Comparison of ENCODE assay signal across 9 cellular contexts in the genomic region with DNA sequence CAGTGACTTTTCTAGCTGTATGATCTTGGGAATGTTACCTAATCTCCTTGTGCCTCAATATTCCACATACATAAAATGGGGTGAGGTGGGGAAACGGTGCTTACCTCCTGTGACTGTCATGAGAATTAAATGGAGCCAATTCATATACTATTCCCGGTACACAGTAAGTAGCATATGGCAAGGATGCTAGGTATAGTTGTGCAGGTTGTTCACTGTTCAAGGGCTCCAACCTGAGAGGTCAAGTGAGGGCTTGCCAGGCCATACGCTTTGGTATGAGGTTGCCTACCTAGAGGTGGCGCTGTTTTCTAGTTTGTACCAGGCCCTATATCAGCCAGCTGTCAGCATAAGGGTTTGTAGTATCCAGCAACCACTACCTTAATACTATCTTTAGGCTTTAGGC. TPM values are rescaled to one million over a fixed set of nuclear protein-coding genes. Genes with fewer than 3 reads are reported as not detected.
DNase-seq lines count a peak whose midpoint lies in the region; ATAC-seq, FAIRE-seq and TF ChIP-seq lines count a peak whose summit lies in the region.
"Had no signal": no experiment of that assay in that cellular context is flagged by ENCODE, and none has a peak within 500 bp of the region (broad histone marks: within the 10 kb centered on the region; RNA-seq: fewer than 3 reads in every experiment).

No MANE protein-coding gene starts in this region.

- H3K27ac ChIP-seq in A549 (peak overlapping the region in 1 of 2 experiments; percentile 43; a peak in 4 of 6 replicates), hepatocyte (no peak overlapping the region)

- no peak overlapping the region for H3K4me3 ChIP-seq in A549
- H3K4me3 ChIP-seq in hepatocyte: no peak overlapping the region

- peak in 1 of 2 experiments; percentile 25; a peak in 1 of 5 replicates for TF ChIP-seq RAD21 in A549 (conservative IDR thresholded peaks at IDR 0.05 in 1 of 2, IDR thresholded peaks at IDR 0.05 in 1 of 2)

- FAIRE-seq in A549 (lab: Jason Lieb, UNC) (no peak), GM12892 (lab: Jason Lieb, UNC) (peak; percentile 93)

- TF ChIP-seq POLR2A in A549 (IDR thresholded peaks at IDR 0.05; ENCODE audit: low read length) (no peak), GM12892 (IDR thresholded peaks at IDR 0.05; ENCODE audit: low read depth, low read length) (no peak)

- H3K9me3 ChIP-seq in A549: no peaks in the 10 kb centered on the region
- H3K9me3 ChIP-seq in hepatocyte (ENCODE audit: low read depth): no peaks in the 10 kb centered on the region

- TF ChIP-seq EP300 in A549 (IDR thresholded peaks at IDR 0.05): no peak

- CTCF ChIA-PET in A549 (lab: Yijun Ruan, JAX): interaction anchor here (0.9 to 6.7 kb wide), 12 partner anchors 8 to 211 kb away, joined by 3 to 50 read pairs (median 4); no protein-coding TSS in a partner anchor

- peak; percentile 31 for TF ChIP-seq CTCF in A549 (IDR thresholded peaks at IDR 0.05)
- TF ChIP-seq CTCF in hepatocyte (IDR thresholded peaks at IDR 0.05; ENCODE audit: poor library complexity): peak; percentile 18
- TF ChIP-seq CTCF in omental fat pad (IDR thresholded peaks at IDR 0.05): no peak

- no peaks in the 10 kb centered on the region for H3K79me2 ChIP-seq in hepatocyte

- ATAC-seq in A549: peak; percentile 33 to 70; a peak in 3 of 6 replicates
- no peak for ATAC-seq in GM18861 (IDR thresholded peaks at IDR 0.05; ENCODE audit: unreplicated experiment)
- ATAC-seq in HG03095 (IDR thresholded peaks at IDR 0.05; ENCODE audit: unreplicated experiment): no peak
- no peak for ATAC-seq in omental fat pad (ENCODE audit: low FRiP score)

- 65% methylated on average over 4 of the region's 4 CpGs for WGBS in A549 (ENCODE audit: missing lambda C conversion rate)
- WGBS in hepatocyte (ENCODE audit: low lambda C conversion rate, missing lambda C conversion rate): 74% methylated on average over 4 of the region's 4 CpGs

- H3K4me2 ChIP-seq in A549: no peak overlapping the region
- H3K4me2 ChIP-seq in hepatocyte: no peak overlapping the region

- H3K4me1 ChIP-seq in A549 (peaks cover 17% of the 10 kb centered on the region), hepatocyte (ENCODE audit: insufficient read depth) (peaks cover 12% of the 10 kb centered on the region)

- H3K9me2 ChIP-seq in hepatocyte (replicated peaks; ENCODE audit: insufficient read depth): no peaks in the 10 kb centered on the region

- DNase-seq in A549 (ENCODE audit: low read depth in 1 of 2, low spot score in 1 of 2) (peak in 1 of 2 experiments; percentile 55), GM12892 (ENCODE audit: insufficient read length) (no peak), RPMI8226 (peak; percentile 28), hepatocyte (ENCODE audit: low spot score) (no peak), NCI-H2196 treated with DMSO at 0.1 percent for 48 hours (lab: John Stamatoyannopoulos, UW; ENCODE audit: unreplicated experiment) (no peak), omental fat pad (ENCODE audit: low spot score) (no peak)
- DNase-seq: activated T-cell treated with anti-CD3 and anti-CD28 coated beads, Interleukin-2, amount 50 U/mL, for 24 hours had no signal

- no peaks in the 10 kb centered on the region for H3K36me3 ChIP-seq in hepatocyte (replicated peaks; ENCODE audit: insufficient read depth, low read depth)

- POLR2A ChIA-PET in A549 (lab: Yijun Ruan, JAX): no interaction called here

- H2AFZ ChIP-seq in hepatocyte: no peak overlapping the region

- no peaks in the 10 kb centered on the region for H3K27me3 ChIP-seq in hepatocyte

- H4K20me1 ChIP-seq in hepatocyte (ENCODE audit: insufficient read depth, poor library complexity, severe bottlenecking): no peaks in the 10 kb centered on the region

TF ChIP-seq in A549, 52 proteins besides CTCF, POLR2A, EP300 and RAD21:
- TF ChIP-seq, protein P1, sequence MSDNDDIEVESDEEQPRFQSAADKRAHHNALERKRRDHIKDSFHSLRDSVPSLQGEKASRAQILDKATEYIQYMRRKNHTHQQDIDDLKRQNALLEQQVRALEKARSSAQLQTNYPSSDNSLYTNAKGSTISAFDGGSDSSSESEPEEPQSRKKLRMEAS (IDR thresholded peaks at IDR 0.05): no peak
- no peak for TF ChIP-seq ZNF302 (CRISPR knock-in tag; IDR thresholded peaks at IDR 0.05)
- TF ChIP-seq, protein P2, sequence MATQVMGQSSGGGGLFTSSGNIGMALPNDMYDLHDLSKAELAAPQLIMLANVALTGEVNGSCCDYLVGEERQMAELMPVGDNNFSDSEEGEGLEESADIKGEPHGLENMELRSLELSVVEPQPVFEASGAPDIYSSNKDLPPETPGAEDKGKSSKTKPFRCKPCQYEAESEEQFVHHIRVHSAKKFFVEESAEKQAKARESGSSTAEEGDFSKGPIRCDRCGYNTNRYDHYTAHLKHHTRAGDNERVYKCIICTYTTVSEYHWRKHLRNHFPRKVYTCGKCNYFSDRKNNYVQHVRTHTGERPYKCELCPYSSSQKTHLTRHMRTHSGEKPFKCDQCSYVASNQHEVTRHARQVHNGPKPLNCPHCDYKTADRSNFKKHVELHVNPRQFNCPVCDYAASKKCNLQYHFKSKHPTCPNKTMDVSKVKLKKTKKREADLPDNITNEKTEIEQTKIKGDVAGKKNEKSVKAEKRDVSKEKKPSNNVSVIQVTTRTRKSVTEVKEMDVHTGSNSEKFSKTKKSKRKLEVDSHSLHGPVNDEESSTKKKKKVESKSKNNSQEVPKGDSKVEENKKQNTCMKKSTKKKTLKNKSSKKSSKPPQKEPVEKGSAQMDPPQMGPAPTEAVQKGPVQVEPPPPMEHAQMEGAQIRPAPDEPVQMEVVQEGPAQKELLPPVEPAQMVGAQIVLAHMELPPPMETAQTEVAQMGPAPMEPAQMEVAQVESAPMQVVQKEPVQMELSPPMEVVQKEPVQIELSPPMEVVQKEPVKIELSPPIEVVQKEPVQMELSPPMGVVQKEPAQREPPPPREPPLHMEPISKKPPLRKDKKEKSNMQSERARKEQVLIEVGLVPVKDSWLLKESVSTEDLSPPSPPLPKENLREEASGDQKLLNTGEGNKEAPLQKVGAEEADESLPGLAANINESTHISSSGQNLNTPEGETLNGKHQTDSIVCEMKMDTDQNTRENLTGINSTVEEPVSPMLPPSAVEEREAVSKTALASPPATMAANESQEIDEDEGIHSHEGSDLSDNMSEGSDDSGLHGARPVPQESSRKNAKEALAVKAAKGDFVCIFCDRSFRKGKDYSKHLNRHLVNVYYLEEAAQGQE (IDR thresholded peaks at IDR 0.05): no peak
- no peak for TF ChIP-seq CHD2 (IDR thresholded peaks at IDR 0.05; ENCODE audit: low read length, partially characterized antibody)
- no peak for TF ChIP-seq FOSB (CRISPR knock-in tag; IDR thresholded peaks at IDR 0.05)
- TF ChIP-seq, protein P3, sequence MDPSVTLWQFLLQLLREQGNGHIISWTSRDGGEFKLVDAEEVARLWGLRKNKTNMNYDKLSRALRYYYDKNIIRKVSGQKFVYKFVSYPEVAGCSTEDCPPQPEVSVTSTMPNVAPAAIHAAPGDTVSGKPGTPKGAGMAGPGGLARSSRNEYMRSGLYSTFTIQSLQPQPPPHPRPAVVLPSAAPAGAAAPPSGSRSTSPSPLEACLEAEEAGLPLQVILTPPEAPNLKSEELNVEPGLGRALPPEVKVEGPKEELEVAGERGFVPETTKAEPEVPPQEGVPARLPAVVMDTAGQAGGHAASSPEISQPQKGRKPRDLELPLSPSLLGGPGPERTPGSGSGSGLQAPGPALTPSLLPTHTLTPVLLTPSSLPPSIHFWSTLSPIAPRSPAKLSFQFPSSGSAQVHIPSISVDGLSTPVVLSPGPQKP (IDR thresholded peaks at IDR 0.05; ENCODE audit: low read depth, low read length): no peak
- TF ChIP-seq GATA3 (IDR thresholded peaks at IDR 0.05; ENCODE audit: borderline replicate concordance): no peak

RNA-seq across cellular contexts. Expression of a gene that starts 3.6 kb away (rescaled TPM):
- polyA plus RNA-seq in A549 (2011; rRNA removed): not detected in 2 replicates
- 0.05 TPM in 1 of 2 replicates, not detected in the other for polyA plus RNA-seq in A549 (2012; cell fraction: cytosol; rRNA removed)
- not detected in 2 replicates for polyA plus RNA-seq in A549 (2012; cell fraction: nucleus; rRNA removed)
- polyA plus RNA-seq in A549 (2017; fragmentation: RNase III; extraction: RNeasy Plus Mini Kit Qiagen cat#74134 plus additional on column Dnase treatment): not detected in 3 replicates
- polyA minus RNA-seq in A549 (2011; rRNA and poly(A)+ RNA removed): not detected in 2 replicates
- 72.4 TPM for polyA plus RNA-seq in GM12892 (2012; ENCODE audit: missing spikeins)
- total RNA-seq in hepatocyte: 0.60 TPM in 1 of 2 replicates, not detected in the other
- 3.1 and 3.6 TPM in 2 replicates for polyA plus RNA-seq in hepatocyte
- total RNA-seq in omental fat pad: 10 to 100 TPM in 3 of 4 donors, 1 to 10 TPM in 1; 8.2 to 22.8 (median 12.9) TPM

RNA-seq across cellular contexts. Expression of a gene that starts 59.8 kb away (rescaled TPM):
- polyA plus RNA-seq in A549 (2011; rRNA removed) (3.8 and 4.7 TPM in 2 replicates), A549 (2017; fragmentation: RNase III; extraction: RNeasy Plus Mini Kit Qiagen cat#74134 plus additional on column Dnase treatment) (3.1 to 3.9 TPM (median 3.6 TPM) in 3 replicates), hepatocyte (7.7 and 9.5 TPM in 2 replicates)
- polyA plus RNA-seq in A549 (2012; cell fraction: cytosol; rRNA removed): 1.4 and 1.9 TPM in 2 replicates
- 2.8 and 3.2 TPM in 2 replicates for polyA plus RNA-seq in A549 (2012; cell fraction: nucleus; rRNA removed)
- 4.6 and 6.8 TPM in 2 replicates for polyA minus RNA-seq in A549 (2011; rRNA and poly(A)+ RNA removed)
- 3.9 TPM for polyA plus RNA-seq in GM12892 (2012; ENCODE audit: missing spikeins)
- total RNA-seq in hepatocyte (10.1 and 16.1 TPM in 2 replicates), omental fat pad (10 to 100 TPM in 3 of 4 donors, 1 to 10 TPM in 1; 5.8 to 25.6 (median 11.8) TPM)

Comparison
In these comparisons a context has a peak if more than half of its experiments do, and no peak if none do; other contexts are left out.
1. ATAC-seq: peak in A549 (2 of 2); none in GM18861 (single experiment), HG03095 (single experiment) and omental fat pad (single experiment).
2. CTCF ChIP-seq: peak in A549 (single experiment) and hepatocyte (single experiment); none in omental fat pad (0 of 3).